Comparison of ENCODE assay signal across 26 cellular contexts in the genomic region with DNA sequence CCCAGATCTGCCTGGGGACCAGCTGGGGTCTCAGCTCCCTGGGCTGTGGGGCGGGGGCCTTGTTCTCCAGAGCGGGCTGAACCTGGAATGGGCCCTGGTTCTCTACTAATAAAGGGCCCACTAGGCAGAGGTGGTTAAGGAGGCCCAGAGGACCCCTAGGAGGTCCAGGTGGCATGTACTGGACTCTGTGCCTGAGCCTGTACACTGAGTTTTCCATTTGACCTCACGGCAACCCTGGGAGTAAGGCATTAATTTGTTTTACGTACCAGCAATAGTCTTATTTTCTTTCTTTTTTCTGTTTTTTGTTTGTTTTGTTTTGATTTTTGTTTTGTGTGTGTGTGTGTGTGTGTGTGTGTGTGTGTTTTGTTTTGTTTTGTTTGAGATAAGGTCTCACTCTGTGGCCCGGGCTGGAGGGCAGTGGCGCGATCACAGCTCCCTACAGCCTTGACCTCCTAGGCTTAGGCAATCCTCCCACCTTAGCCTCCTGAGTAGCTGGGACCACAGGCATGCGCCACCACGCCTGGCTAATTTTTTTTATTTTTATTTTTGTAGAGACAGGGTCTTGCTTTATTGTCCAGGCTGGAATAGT. TPM values are rescaled to one million over a fixed set of nuclear protein-coding genes. Genes with fewer than 3 reads are reported as not detected.
"Had no signal": no experiment of that assay in that cellular context is flagged by ENCODE, and none has a peak within 500 bp of the region (broad histone marks: within the 10 kb centered on the region; RNA-seq: fewer than 3 reads in every experiment).

No MANE protein-coding gene starts in this region.

- DNase-seq: cortex of kidney; effector memory CD8-positive, alpha-beta T cell; gastrocnemius medialis; head of caudate nucleus; left ventricle myocardium superior; lower lobe of right lung; naive thymus-derived CD8-positive, alpha-beta T cell; sigmoid colon; stimulated activated CD4-positive, alpha-beta T cell treated with anti-CD3 and anti-CD28 coated beads, Interleukin-2, amount 100 ng/mL, for 24 hours; stimulated activated CD4-positive, alpha-beta T cell treated with anti-CD3 and anti-CD28 coated beads, Interleukin-4, amount 100 ng/mL, for 24 hours; stimulated activated naive CD4-positive, alpha-beta T cell treated with Interleukin-2 at 50 U/mL for 16 hours; stomach; testis; upper lobe of left lung had no signal

- H3K27me3 ChIP-seq: gastrocnemius medialis, right atrium auricular region, sigmoid colon, testis, tibial nerve, upper lobe of left lung had no signal

- ATAC-seq: effector memory CD8-positive, alpha-beta T cell; esophagus mucosa; gastrocnemius medialis; left ventricle myocardium superior; lower lobe of right lung; naive thymus-derived CD8-positive, alpha-beta T cell; stimulated activated effector memory CD8-positive, alpha-beta T cell treated with anti-CD3 and anti-CD28 coated beads, Interleukin-12 subunit alpha, Interleukin-12 subunit beta, amount 100 ng/mL, for 72 hours had no signal

- H3K4me3 ChIP-seq: gastrocnemius medialis, lower lobe of right lung, prostate gland, right atrium auricular region, sigmoid colon, stomach, testis, tibial nerve, upper lobe of left lung had no signal

- H3K36me3 ChIP-seq: gastrocnemius medialis, lower lobe of right lung, prostate gland, right atrium auricular region, sigmoid colon, stomach, tibial nerve, upper lobe of left lung had no signal

- H3K27ac ChIP-seq: epithelial cell of prostate, gastrocnemius medialis, lower lobe of right lung, prostate gland, right atrium auricular region, sigmoid colon, stomach, testis, tibial nerve, upper lobe of left lung had no signal

- H3K9me3 ChIP-seq: gastrocnemius medialis, lower lobe of right lung, prostate gland, right atrium auricular region, sigmoid colon, stomach, testis, tibial nerve, upper lobe of left lung had no signal

- H3K4me1 ChIP-seq: gastrocnemius medialis, prostate gland, sigmoid colon, stomach had no signal

RNA-seq across cellular contexts. Expression of a gene that starts 19.6 kb away (rescaled TPM):
- total RNA-seq: dermis microvascular lymphatic vessel endothelial cell; gastrocnemius medialis; lower lobe of right lung; mesenteric fat pad; myocyte; naive thymus-derived CD8-positive, alpha-beta T cell; prostate gland; skeletal muscle tissue; stomach; tibial nerve had no signal

RNA-seq across cellular contexts. Expression of a gene that starts 49.4 kb away (rescaled TPM):
- total RNA-seq: esophagus mucosa; gastrocnemius medialis; glomerular endothelial cell; myocyte; naive thymus-derived CD8-positive, alpha-beta T cell; osteocyte; skeletal muscle tissue had no signal
